In genomic region chr15:37045241-37045640, GRCh38 we compare ENCODE assay signal across 1 cellular context.
TF ChIP-seq lines count a peak whose summit lies in the region.

No MANE protein-coding gene starts in this region.

TF ChIP-seq in HepG2, 621 proteins besides CTCF, POLR2A, EP300 and RAD21:
- TF ChIP-seq ZFYVE20 (CRISPR knock-in tag; IDR thresholded peaks at IDR 0.05; ENCODE audit: borderline replicate concordance, low read depth) (no peak), TEF (CRISPR knock-in tag; IDR thresholded peaks at IDR 0.05) (no peak)
